ENCODE assay signal across 1 cellular context in genomic region chr1:177351361-177352108, GRCh38.
TF ChIP-seq lines count a peak whose summit lies in the region.

No MANE protein-coding gene starts in this region.

TF ChIP-seq in GM12878, 131 proteins besides CTCF, POLR2A, EP300 and RAD21 (continued from another document):
- TF ChIP-seq BCL3 (IDR thresholded peaks at IDR 0.05; ENCODE audit: borderline replicate concordance, insufficient read depth, low read depth, low read length, poor library complexity, severe bottlenecking) (no peak), HSF1 (IDR thresholded peaks at IDR 0.05; ENCODE audit: low read depth, low read length) (no peak), RCOR1 (conservative IDR thresholded peaks at IDR 0.05; ENCODE audit: low read depth, low read length) (no peak), TBL1XR1 (IDR thresholded peaks at IDR 0.05; ENCODE audit: low read depth, low read length) (no peak), GABPA (IDR thresholded peaks at IDR 0.05; ENCODE audit: low read depth) (no peak), KDM1A (IDR thresholded peaks at IDR 0.05; ENCODE audit: borderline replicate concordance) (no peak), SPI1 (IDR thresholded peaks at IDR 0.05; ENCODE audit: borderline replicate concordance, insufficient read depth, low read depth, low read length) (no peak), ESRRA (IDR thresholded peaks at IDR 0.05; ENCODE audit: low read length) (no peak), RFX5 (IDR thresholded peaks at IDR 0.05; ENCODE audit: low read depth, low read length) (no peak), SRF (IDR thresholded peaks at IDR 0.05; ENCODE audit: low read depth in 2 of 2, low read length in 2 of 2) (no peak), CREM (IDR thresholded peaks at IDR 0.05; ENCODE audit: low read depth) (no peak), SMARCA5 (IDR thresholded peaks at IDR 0.05) (no peak)
- TF ChIP-seq, protein P1, sequence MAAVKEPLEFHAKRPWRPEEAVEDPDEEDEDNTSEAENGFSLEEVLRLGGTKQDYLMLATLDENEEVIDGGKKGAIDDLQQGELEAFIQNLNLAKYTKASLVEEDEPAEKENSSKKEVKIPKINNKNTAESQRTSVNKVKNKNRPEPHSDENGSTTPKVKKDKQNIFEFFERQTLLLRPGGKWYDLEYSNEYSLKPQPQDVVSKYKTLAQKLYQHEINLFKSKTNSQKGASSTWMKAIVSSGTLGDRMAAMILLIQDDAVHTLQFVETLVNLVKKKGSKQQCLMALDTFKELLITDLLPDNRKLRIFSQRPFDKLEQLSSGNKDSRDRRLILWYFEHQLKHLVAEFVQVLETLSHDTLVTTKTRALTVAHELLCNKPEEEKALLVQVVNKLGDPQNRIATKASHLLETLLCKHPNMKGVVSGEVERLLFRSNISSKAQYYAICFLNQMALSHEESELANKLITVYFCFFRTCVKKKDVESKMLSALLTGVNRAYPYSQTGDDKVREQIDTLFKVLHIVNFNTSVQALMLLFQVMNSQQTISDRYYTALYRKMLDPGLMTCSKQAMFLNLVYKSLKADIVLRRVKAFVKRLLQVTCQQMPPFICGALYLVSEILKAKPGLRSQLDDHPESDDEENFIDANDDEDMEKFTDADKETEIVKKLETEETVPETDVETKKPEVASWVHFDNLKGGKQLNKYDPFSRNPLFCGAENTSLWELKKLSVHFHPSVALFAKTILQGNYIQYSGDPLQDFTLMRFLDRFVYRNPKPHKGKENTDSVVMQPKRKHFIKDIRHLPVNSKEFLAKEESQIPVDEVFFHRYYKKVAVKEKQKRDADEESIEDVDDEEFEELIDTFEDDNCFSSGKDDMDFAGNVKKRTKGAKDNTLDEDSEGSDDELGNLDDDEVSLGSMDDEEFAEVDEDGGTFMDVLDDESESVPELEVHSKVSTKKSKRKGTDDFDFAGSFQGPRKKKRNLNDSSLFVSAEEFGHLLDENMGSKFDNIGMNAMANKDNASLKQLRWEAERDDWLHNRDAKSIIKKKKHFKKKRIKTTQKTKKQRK (IDR thresholded peaks at IDR 0.05; ENCODE audit: low read depth, low read length): no peak
- TF ChIP-seq, protein P2, sequence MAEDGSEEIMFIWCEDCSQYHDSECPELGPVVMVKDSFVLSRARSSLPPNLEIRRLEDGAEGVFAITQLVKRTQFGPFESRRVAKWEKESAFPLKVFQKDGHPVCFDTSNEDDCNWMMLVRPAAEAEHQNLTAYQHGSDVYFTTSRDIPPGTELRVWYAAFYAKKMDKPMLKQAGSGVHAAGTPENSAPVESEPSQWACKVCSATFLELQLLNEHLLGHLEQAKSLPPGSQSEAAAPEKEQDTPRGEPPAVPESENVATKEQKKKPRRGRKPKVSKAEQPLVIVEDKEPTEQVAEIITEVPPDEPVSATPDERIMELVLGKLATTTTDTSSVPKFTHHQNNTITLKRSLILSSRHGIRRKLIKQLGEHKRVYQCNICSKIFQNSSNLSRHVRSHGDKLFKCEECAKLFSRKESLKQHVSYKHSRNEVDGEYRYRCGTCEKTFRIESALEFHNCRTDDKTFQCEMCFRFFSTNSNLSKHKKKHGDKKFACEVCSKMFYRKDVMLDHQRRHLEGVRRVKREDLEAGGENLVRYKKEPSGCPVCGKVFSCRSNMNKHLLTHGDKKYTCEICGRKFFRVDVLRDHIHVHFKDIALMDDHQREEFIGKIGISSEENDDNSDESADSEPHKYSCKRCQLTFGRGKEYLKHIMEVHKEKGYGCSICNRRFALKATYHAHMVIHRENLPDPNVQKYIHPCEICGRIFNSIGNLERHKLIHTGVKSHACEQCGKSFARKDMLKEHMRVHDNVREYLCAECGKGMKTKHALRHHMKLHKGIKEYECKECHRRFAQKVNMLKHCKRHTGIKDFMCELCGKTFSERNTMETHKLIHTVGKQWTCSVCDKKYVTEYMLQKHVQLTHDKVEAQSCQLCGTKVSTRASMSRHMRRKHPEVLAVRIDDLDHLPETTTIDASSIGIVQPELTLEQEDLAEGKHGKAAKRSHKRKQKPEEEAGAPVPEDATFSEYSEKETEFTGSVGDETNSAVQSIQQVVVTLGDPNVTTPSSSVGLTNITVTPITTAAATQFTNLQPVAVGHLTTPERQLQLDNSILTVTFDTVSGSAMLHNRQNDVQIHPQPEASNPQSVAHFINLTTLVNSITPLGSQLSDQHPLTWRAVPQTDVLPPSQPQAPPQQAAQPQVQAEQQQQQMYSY (CRISPR knock-in tag; IDR thresholded peaks at IDR 0.05): no peak
- TF ChIP-seq, protein P3, sequence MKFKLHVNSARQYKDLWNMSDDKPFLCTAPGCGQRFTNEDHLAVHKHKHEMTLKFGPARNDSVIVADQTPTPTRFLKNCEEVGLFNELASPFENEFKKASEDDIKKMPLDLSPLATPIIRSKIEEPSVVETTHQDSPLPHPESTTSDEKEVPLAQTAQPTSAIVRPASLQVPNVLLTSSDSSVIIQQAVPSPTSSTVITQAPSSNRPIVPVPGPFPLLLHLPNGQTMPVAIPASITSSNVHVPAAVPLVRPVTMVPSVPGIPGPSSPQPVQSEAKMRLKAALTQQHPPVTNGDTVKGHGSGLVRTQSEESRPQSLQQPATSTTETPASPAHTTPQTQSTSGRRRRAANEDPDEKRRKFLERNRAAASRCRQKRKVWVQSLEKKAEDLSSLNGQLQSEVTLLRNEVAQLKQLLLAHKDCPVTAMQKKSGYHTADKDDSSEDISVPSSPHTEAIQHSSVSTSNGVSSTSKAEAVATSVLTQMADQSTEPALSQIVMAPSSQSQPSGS (IDR thresholded peaks at IDR 0.05; ENCODE audit: low read length): no peak
